In genomic region chr7:16260236-16260728, GRCh38 we compare ENCODE assay signal across 1 cellular context.
TF ChIP-seq lines count a peak whose summit lies in the region.

No MANE protein-coding gene starts in this region.

TF ChIP-seq in K562, 482 proteins besides CTCF, POLR2A, EP300 and RAD21 (continued from another document and continues in another):
- TF ChIP-seq BRD9 (IDR thresholded peaks at IDR 0.05; ENCODE audit: low read depth, partially characterized antibody) (peak; percentile 63), CCAR2 (IDR thresholded peaks at IDR 0.05; ENCODE audit: low read depth, low read length) (no peak), ADNP (tag; IDR thresholded peaks at IDR 0.05) (no peak), SP1 (CRISPR knock-in tag; IDR thresholded peaks at IDR 0.05) (no peak), ZNF280B (CRISPR knock-in tag; IDR thresholded peaks at IDR 0.05) (no peak), SNAPC5 (CRISPR knock-in tag; IDR thresholded peaks at IDR 0.05) (no peak), CCNT2 (IDR thresholded peaks at IDR 0.05; ENCODE audit: borderline replicate concordance, extremely low read depth, insufficient read length, low read depth, low read length) (no peak), TAL1 (IDR thresholded peaks at IDR 0.05) (peak; percentile 56), RFX1 (IDR thresholded peaks at IDR 0.05) (no peak), TBL1XR1 (IDR thresholded peaks at IDR 0.05; ENCODE audit: low read length in 2 of 2) (no peak), MLX (CRISPR knock-in tag; conservative IDR thresholded peaks at IDR 0.05) (no peak), ZBTB9 (CRISPR knock-in tag; IDR thresholded peaks at IDR 0.05) (no peak), SRF (CRISPR knock-in tag; IDR thresholded peaks at IDR 0.05) (peak in 1 of 2 experiments; percentile 92; a peak in 2 of 4 replicates), PPARD (CRISPR knock-in tag; IDR thresholded peaks at IDR 0.05) (no peak), ELF4 (CRISPR knock-in tag; IDR thresholded peaks at IDR 0.05) (no peak), ZKSCAN3 (CRISPR knock-in tag; IDR thresholded peaks at IDR 0.05) (no peak), SMARCA5 (IDR thresholded peaks at IDR 0.05) (no peak), IRF2 (CRISPR knock-in tag; IDR thresholded peaks at IDR 0.05) (no peak), MNT (conservative IDR thresholded peaks at IDR 0.05) (no peak), CREB1 (IDR thresholded peaks at IDR 0.05) (no peak), CREB1 (CRISPR knock-in tag; IDR thresholded peaks at IDR 0.05) (no peak), FUS (optimal IDR thresholded peaks at IDR 0.05; ENCODE audit: low read depth, low read length) (no peak), CREM (IDR thresholded peaks at IDR 0.05; ENCODE audit: low read depth) (0 out of 2 replicates have a peak, but pooled peaks have one; percentile 30), SMAD1 (IDR thresholded peaks at IDR 0.05; ENCODE audit: low read depth, low read length, partially characterized antibody) (no peak), SMARCC2 (IDR thresholded peaks at IDR 0.05; ENCODE audit: low read depth) (peak; percentile 28; the same call in 1 of the 2 replicates), CHD4 (IDR thresholded peaks at IDR 0.05; ENCODE audit: insufficient read depth, insufficient replicate concordance, low read depth, low read length, poor library complexity, severe bottlenecking) (no peak), EGR1 (conservative IDR thresholded peaks at IDR 0.05) (no peak), E2F5 (CRISPR knock-in tag; IDR thresholded peaks at IDR 0.05) (no peak), CGGBP1 (CRISPR knock-in tag; IDR thresholded peaks at IDR 0.05) (no peak), MTA2 (IDR thresholded peaks at IDR 0.05; ENCODE audit: low read depth) (0 out of 2 replicates have a peak, but pooled peaks have one; percentile 32), TAF7 (tag; IDR thresholded peaks at IDR 0.05) (no peak), POLR2AphosphoS5 (IDR thresholded peaks at IDR 0.05; ENCODE audit: control insufficient read depth, insufficient read depth, low read depth, low read length) (no peak), SPI1 (IDR thresholded peaks at IDR 0.05; ENCODE audit: borderline replicate concordance, low read depth, low read length) (no peak), HDAC2 (IDR thresholded peaks at IDR 0.05) (peak; percentile 81), ETS2 (tag; IDR thresholded peaks at IDR 0.05; ENCODE audit: borderline replicate concordance, poor library complexity, severe bottlenecking) (no peak), HNRNPH1 (optimal IDR thresholded peaks at IDR 0.05; ENCODE audit: low read depth, low read length) (no peak), SOX6 (IDR thresholded peaks at IDR 0.05) (peak; percentile 37; the same call in 1 of the 2 replicates), XRCC3 (IDR thresholded peaks at IDR 0.05) (no peak), ZNF41 (CRISPR knock-in tag; conservative IDR thresholded peaks at IDR 0.05) (no peak), ZNF121 (CRISPR knock-in tag; conservative IDR thresholded peaks at IDR 0.05) (no peak), ZBTB17 (CRISPR knock-in tag; IDR thresholded peaks at IDR 0.05) (no peak), CEBPG (CRISPR knock-in tag; IDR thresholded peaks at IDR 0.05) (no peak), CEBPG (tag; conservative IDR thresholded peaks at IDR 0.05 in 1 of 2, IDR thresholded peaks at IDR 0.05 in 1 of 2) (no peak), CBX1 (IDR thresholded peaks at IDR 0.05; ENCODE audit: low read depth) (no peak), CEBPB (tag; IDR thresholded peaks at IDR 0.05) (no peak), SIN3A (IDR thresholded peaks at IDR 0.05; ENCODE audit: borderline replicate concordance in 2 of 2, control insufficient read depth in 1 of 2, low read depth in 2 of 2, low read length in 2 of 2) (no peak), RBBP5 (IDR thresholded peaks at IDR 0.05; ENCODE audit: borderline replicate concordance, insufficient read depth, low read length, poor library complexity, severe bottlenecking) (no peak), ZNF146 (CRISPR knock-in tag; IDR thresholded peaks at IDR 0.05; ENCODE audit: unreplicated experiment) (no peak), ZSCAN32 (CRISPR knock-in tag; IDR thresholded peaks at IDR 0.05) (no peak), PTRF (tag; IDR thresholded peaks at IDR 0.05) (no peak)
- TF ChIP-seq, protein P1, sequence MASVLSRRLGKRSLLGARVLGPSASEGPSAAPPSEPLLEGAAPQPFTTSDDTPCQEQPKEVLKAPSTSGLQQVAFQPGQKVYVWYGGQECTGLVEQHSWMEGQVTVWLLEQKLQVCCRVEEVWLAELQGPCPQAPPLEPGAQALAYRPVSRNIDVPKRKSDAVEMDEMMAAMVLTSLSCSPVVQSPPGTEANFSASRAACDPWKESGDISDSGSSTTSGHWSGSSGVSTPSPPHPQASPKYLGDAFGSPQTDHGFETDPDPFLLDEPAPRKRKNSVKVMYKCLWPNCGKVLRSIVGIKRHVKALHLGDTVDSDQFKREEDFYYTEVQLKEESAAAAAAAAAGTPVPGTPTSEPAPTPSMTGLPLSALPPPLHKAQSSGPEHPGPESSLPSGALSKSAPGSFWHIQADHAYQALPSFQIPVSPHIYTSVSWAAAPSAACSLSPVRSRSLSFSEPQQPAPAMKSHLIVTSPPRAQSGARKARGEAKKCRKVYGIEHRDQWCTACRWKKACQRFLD (CRISPR knock-in tag; IDR thresholded peaks at IDR 0.05): no peak; the same call in 1 of the 2 replicates
- TF ChIP-seq, protein P2, sequence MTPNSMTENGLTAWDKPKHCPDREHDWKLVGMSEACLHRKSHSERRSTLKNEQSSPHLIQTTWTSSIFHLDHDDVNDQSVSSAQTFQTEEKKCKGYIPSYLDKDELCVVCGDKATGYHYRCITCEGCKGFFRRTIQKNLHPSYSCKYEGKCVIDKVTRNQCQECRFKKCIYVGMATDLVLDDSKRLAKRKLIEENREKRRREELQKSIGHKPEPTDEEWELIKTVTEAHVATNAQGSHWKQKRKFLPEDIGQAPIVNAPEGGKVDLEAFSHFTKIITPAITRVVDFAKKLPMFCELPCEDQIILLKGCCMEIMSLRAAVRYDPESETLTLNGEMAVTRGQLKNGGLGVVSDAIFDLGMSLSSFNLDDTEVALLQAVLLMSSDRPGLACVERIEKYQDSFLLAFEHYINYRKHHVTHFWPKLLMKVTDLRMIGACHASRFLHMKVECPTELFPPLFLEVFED (CRISPR knock-in tag; conservative IDR thresholded peaks at IDR 0.05): no peak
- TF ChIP-seq, protein P3, sequence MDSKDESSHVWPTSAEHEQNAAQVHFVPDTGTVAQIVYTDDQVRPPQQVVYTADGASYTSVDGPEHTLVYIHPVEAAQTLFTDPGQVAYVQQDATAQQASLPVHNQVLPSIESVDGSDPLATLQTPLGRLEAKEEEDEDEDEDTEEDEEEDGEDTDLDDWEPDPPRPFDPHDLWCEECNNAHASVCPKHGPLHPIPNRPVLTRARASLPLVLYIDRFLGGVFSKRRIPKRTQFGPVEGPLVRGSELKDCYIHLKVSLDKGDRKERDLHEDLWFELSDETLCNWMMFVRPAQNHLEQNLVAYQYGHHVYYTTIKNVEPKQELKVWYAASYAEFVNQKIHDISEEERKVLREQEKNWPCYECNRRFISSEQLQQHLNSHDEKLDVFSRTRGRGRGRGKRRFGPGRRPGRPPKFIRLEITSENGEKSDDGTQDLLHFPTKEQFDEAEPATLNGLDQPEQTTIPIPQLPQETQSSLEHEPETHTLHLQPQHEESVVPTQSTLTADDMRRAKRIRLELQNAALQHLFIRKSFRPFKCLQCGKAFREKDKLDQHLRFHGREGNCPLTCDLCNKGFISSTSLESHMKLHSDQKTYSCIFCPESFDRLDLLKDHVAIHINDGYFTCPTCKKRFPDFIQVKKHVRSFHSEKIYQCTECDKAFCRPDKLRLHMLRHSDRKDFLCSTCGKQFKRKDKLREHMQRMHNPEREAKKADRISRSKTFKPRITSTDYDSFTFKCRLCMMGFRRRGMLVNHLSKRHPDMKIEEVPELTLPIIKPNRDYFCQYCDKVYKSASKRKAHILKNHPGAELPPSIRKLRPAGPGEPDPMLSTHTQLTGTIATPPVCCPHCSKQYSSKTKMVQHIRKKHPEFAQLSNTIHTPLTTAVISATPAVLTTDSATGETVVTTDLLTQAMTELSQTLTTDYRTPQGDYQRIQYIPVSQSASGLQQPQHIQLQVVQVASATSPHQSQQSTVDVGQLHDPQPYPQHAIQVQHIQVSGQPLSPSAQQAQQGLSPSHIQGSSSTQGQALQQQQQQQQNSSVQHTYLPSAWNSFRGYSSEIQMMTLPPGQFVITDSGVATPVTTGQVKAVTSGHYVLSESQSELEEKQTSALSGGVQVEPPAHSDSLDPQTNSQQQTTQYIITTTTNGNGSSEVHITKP (IDR thresholded peaks at IDR 0.05; ENCODE audit: partially characterized antibody): no peak
- TF ChIP-seq, protein P4, sequence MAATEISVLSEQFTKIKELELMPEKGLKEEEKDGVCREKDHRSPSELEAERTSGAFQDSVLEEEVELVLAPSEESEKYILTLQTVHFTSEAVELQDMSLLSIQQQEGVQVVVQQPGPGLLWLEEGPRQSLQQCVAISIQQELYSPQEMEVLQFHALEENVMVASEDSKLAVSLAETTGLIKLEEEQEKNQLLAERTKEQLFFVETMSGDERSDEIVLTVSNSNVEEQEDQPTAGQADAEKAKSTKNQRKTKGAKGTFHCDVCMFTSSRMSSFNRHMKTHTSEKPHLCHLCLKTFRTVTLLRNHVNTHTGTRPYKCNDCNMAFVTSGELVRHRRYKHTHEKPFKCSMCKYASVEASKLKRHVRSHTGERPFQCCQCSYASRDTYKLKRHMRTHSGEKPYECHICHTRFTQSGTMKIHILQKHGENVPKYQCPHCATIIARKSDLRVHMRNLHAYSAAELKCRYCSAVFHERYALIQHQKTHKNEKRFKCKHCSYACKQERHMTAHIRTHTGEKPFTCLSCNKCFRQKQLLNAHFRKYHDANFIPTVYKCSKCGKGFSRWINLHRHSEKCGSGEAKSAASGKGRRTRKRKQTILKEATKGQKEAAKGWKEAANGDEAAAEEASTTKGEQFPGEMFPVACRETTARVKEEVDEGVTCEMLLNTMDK (IDR thresholded peaks at IDR 0.05; ENCODE audit: borderline replicate concordance, insufficient read depth, low read depth, low read length, poor library complexity, severe bottlenecking): no peak
- TF ChIP-seq, protein P5, sequence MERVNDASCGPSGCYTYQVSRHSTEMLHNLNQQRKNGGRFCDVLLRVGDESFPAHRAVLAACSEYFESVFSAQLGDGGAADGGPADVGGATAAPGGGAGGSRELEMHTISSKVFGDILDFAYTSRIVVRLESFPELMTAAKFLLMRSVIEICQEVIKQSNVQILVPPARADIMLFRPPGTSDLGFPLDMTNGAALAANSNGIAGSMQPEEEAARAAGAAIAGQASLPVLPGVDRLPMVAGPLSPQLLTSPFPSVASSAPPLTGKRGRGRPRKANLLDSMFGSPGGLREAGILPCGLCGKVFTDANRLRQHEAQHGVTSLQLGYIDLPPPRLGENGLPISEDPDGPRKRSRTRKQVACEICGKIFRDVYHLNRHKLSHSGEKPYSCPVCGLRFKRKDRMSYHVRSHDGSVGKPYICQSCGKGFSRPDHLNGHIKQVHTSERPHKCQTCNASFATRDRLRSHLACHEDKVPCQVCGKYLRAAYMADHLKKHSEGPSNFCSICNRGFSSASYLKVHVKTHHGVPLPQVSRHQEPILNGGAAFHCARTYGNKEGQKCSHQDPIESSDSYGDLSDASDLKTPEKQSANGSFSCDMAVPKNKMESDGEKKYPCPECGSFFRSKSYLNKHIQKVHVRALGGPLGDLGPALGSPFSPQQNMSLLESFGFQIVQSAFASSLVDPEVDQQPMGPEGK (CRISPR knock-in tag; IDR thresholded peaks at IDR 0.05; ENCODE audit: borderline replicate concordance): no peak
